ENCODE assay signal across 10 cellular contexts in genomic region chr2:230873670-230874401, GRCh38. TPM values are rescaled to one million over a fixed set of nuclear protein-coding genes. Genes with fewer than 3 reads are reported as not detected.
DNase-seq lines count a peak whose midpoint lies in the region; ATAC-seq, FAIRE-seq and TF ChIP-seq lines count a peak whose summit lies in the region.
"Had no signal": no experiment of that assay in that cellular context is flagged by ENCODE, and none has a peak within 500 bp of the region (broad histone marks: within the 10 kb centered on the region; RNA-seq: fewer than 3 reads in every experiment).

No MANE protein-coding gene starts in this region.

- no peaks in the 10 kb centered on the region for H3K27me3 ChIP-seq in Caco-2 (replicated peaks; ENCODE audit: control insufficient read depth, insufficient read depth, low read length)
- H3K27me3 ChIP-seq in small intestine (ENCODE audit: control insufficient read depth in 2 of 2, insufficient read depth in 2 of 2, low read length in 2 of 2), result no peaks in the 10 kb centered on the region
- H3K27me3 ChIP-seq: cardiac muscle cell had no signal

- DNase-seq in Caco-2, result no peak
- DNase-seq in activated CD4-positive, CD25-positive, alpha-beta regulatory T cell treated with anti-CD3 and anti-CD28 coated beads, Interleukin-2, amount 50 U/mL, for 72 hours, result peak; percentile 29
- no peak for DNase-seq in AG20443 (ENCODE audit: low spot score)
- DNase-seq in medulla oblongata (ENCODE audit: extremely low spot score), result no peak
- no peak for DNase-seq in iPS-NIHi7 (ENCODE audit: extremely low spot score)
- DNase-seq in small intestine, result no peak
- DNase-seq: DMS 273 treated with DMSO at 0.1 percent for 48 hours had no signal

- intact Hi-C loops in Caco-2 (cut with micrococcal nuclease; ENCODE audit: unreplicated experiment), result loop anchor here (5.0 kb wide), 1 partner anchor 38 kb away; no protein-coding TSS in a partner anchor

- H3K9me3 ChIP-seq in Caco-2 (no peaks in the 10 kb centered on the region), small intestine (ENCODE audit: control insufficient read depth, low read depth) (no peaks in the 10 kb centered on the region)

- no peak for TF ChIP-seq CTCF in Caco-2 (IDR thresholded peaks at IDR 0.05; ENCODE audit: insufficient read depth in 1 of 2, low read depth in 1 of 2, low read length in 1 of 2, severe bottlenecking in 1 of 2, unreplicated experiment in 1 of 2)

- no TSS peak for BruUV-seq in Caco-2 (replicated peaks; lab: Mats Ljungman, UMichigan)

- H3K27ac ChIP-seq in small intestine (ENCODE audit: low read depth in 1 of 2, low read length in 1 of 2), result peak overlapping the region in 1 of 2 donors; percentile 75
- H3K27ac ChIP-seq: cardiac muscle cell had no signal

- H3K4me3 ChIP-seq in Caco-2 (ENCODE audit: low read depth, low read length) (no peak overlapping the region), small intestine (ENCODE audit: low read depth in 1 of 2, low read length in 2 of 2) (no peak overlapping the region)
- H3K4me3 ChIP-seq: cardiac muscle cell had no signal

- H3K27me3 Mint-ChIP-seq in Caco-2 (ENCODE audit: insufficient read depth, unreplicated experiment), result no peaks in the 10 kb centered on the region

- CTCF ChIA-PET in Caco-2 (lab: Charles Lee), result no interaction called here

- H3K4me1 ChIP-seq in Caco-2 (peaks cover 36% of the 10 kb centered on the region), small intestine (ENCODE audit: control insufficient read depth in 2 of 2, insufficient read depth in 1 of 2, low read depth in 1 of 2, low read length in 1 of 2) (peaks cover 0 to 14% of the 10 kb centered on the region in 2 donors)

- POLR2A ChIA-PET in Caco-2 (lab: Charles Lee), result no interaction called here

- peak; percentile 72 for ATAC-seq in GM19025 (IDR thresholded peaks at IDR 0.05; ENCODE audit: low read depth, unreplicated experiment)
- ATAC-seq in HG02885 (IDR thresholded peaks at IDR 0.05; ENCODE audit: poor library complexity, unreplicated experiment), result peak; percentile 75

- 0 out of 2 replicates have a peak, but pooled peaks cover 1% of the 10 kb centered on the region for H3K36me3 ChIP-seq in Caco-2 (ENCODE audit: control insufficient read depth, insufficient read depth, low read length)
- peaks cover 3% of the 10 kb centered on the region in 2 donors for H3K36me3 ChIP-seq in small intestine (ENCODE audit: control insufficient read depth in 2 of 2, insufficient read depth in 2 of 2, low read length in 2 of 2)

- no peak for FAIRE-seq in small intestine (lab: Jason Lieb, UNC)

- no peak overlapping the region for H3K4me3 Mint-ChIP-seq in Caco-2 (ENCODE audit: unreplicated experiment)

- 73 to 79% (median 77%) methylated on average over 13 of the region's 13 CpGs for WGBS in small intestine, 3 donors

- H3K9me3 Mint-ChIP-seq in Caco-2 (ENCODE audit: unreplicated experiment), result no peaks in the 10 kb centered on the region

- peaks cover 29% of the 10 kb centered on the region for H3K36me3 Mint-ChIP-seq in Caco-2 (ENCODE audit: insufficient read depth, unreplicated experiment)

- H3K27ac Mint-ChIP-seq in Caco-2 (ENCODE audit: unreplicated experiment), result peak overlapping the region; percentile 65

- peaks cover 9% of the 10 kb centered on the region for H3K4me1 Mint-ChIP-seq in Caco-2 (ENCODE audit: low read depth, unreplicated experiment)

RNA-seq across cellular contexts. Expression of gene ITM2C, which starts 9.1 kb away (rescaled TPM):
- 135 and 136 TPM in 2 replicates for total RNA-seq in Caco-2 (2022)
- 100 to 1,000 TPM in 2 of 3 donors, 10 to 100 TPM in 1; 38.9 to 184 (median 153) TPM for polyA plus RNA-seq in small intestine

RNA-seq across cellular contexts. Expression of gene GPR55, which starts 51.2 kb away (rescaled TPM):
- not detected in 2 replicates for total RNA-seq in Caco-2 (2022)
- polyA plus RNA-seq in small intestine, result 1 to 10 TPM in 1 of 3 donors, under 1 TPM in 2; 0.22 to 1.6 (median 0.42) TPM
- total RNA-seq: cardiac muscle cell had no signal
- polyA plus RNA-seq: cardiac muscle cell had no signal
